16 cellular contexts compared by ENCODE assay signal in genomic region chr7:77910124-77910523, GRCh38.
A peak's percentile ranks its signal among the peaks of the same experiment; 100 is the strongest.
DNase-seq lines count a peak whose midpoint lies in the region; ATAC-seq, FAIRE-seq and TF ChIP-seq lines count a peak whose summit lies in the region.
"Had no signal": no experiment of that assay in that cellular context is flagged by ENCODE, and none has a peak within 500 bp of the region (broad histone marks: within the 10 kb centered on the region; RNA-seq: fewer than 3 reads in every experiment).

No MANE protein-coding gene starts in this region.

- ATAC-seq in SK-N-SH treated with all-trans-retinoic acid at 6 μM for 48 hours (peak; percentile 68), foreskin keratinocyte (peak; percentile 26), GM21619 (IDR thresholded peaks at IDR 0.05; ENCODE audit: unreplicated experiment) (no peak)

- TF ChIP-seq CTCF in foreskin keratinocyte (conservative IDR thresholded peaks at IDR 0.05), result peak; percentile 17

- TF ChIP-seq POLR2A in GM12891 (IDR thresholded peaks at IDR 0.05; ENCODE audit: low read depth, low read length), result no peak

- no peaks in the 10 kb centered on the region for H3K4me1 ChIP-seq in foreskin keratinocyte
- H3K4me1 ChIP-seq: stomach had no signal

- DNase-seq in Ammon's horn (ENCODE audit: low spot score) (peak; percentile 25), GM12891 (ENCODE audit: insufficient read length, low spot score) (no peak), foreskin keratinocyte (no peak), DMS79 (lab: John Stamatoyannopoulos, UW) (no peak), iPS-NIHi7 (ENCODE audit: extremely low spot score) (no peak)
- DNase-seq: activated CD4-positive, alpha-beta T cell treated with anti-CD3 and anti-CD28 coated beads, Interleukin-2, amount 10 ng/mL, durations not matched to agents 24 days and 14 days; activated T-cell treated with anti-CD3 and anti-CD28 coated beads, Interleukin-2, amount 50 U/mL, for 24 hours; CD4-positive, CD25-positive, alpha-beta regulatory T cell; NCI-H2081; NCI-H748 treated with DMSO at 0.1 percent for 48 hours; posterior cingulate gyrus; stomach had no signal

- H3K27ac ChIP-seq in foreskin keratinocyte, result no peak overlapping the region
- H3K27ac ChIP-seq: stomach had no signal

- peak; percentile 66 for FAIRE-seq in GM12891 (lab: Jason Lieb, UNC)
- FAIRE-seq: endothelial cell of umbilical vein, urothelium cell line had no signal

- H3K27me3 ChIP-seq in foreskin keratinocyte, result no peaks in the 10 kb centered on the region
- H3K27me3 ChIP-seq: stomach had no signal

TF ChIP-seq in GM12891, 5 proteins besides CTCF, POLR2A, EP300 and RAD21:
- TF ChIP-seq POU2F2 (IDR thresholded peaks at IDR 0.05; ENCODE audit: low read depth, low read length) (no peak), POLR2AphosphoS5 (IDR thresholded peaks at IDR 0.05; ENCODE audit: low read depth, low read length) (no peak), PAX5 (IDR thresholded peaks at IDR 0.05; ENCODE audit: insufficient read depth, low read length, severe bottlenecking) (no peak), SPI1 (IDR thresholded peaks at IDR 0.05; ENCODE audit: low read depth, low read length) (no peak), TAF1 (IDR thresholded peaks at IDR 0.05; ENCODE audit: low read depth, low read length) (no peak)

TF ChIP-seq in SK-N-SH treated with all-trans-retinoic acid at 6 μM for 48 hours, 23 proteins besides CTCF, POLR2A, EP300 and RAD21:
- TF ChIP-seq ZC3H10 (CRISPR knock-in tag; IDR thresholded peaks at IDR 0.05) (no peak), PATZ1 (CRISPR knock-in tag; IDR thresholded peaks at IDR 0.05; ENCODE audit: borderline replicate concordance) (no peak), OSR1 (CRISPR knock-in tag; IDR thresholded peaks at IDR 0.05) (no peak)
